15 cellular contexts compared by ENCODE assay signal in genomic region chr14:72439707-72440106, GRCh38.
A peak's percentile ranks its signal among the peaks of the same experiment; 100 is the strongest.
DNase-seq lines count a peak whose midpoint lies in the region; ATAC-seq, FAIRE-seq and TF ChIP-seq lines count a peak whose summit lies in the region.
"Had no signal": no experiment of that assay in that cellular context is flagged by ENCODE, and none has a peak within 500 bp of the region (broad histone marks: within the 10 kb centered on the region; RNA-seq: fewer than 3 reads in every experiment).

No MANE protein-coding gene starts in this region.

- H3K4me1 ChIP-seq in BLaER1 treated with 17β-estradiol and CSF1 and Interleukin-3, amounts not matched to agents 10 nM and 100 nM: peaks cover 28 to 60% (median 46%) of the 10 kb centered on the region in 10 experiments
- H3K4me1 ChIP-seq in left lung: no peaks in the 10 kb centered on the region

- H3K4me2 ChIP-seq in BLaER1 treated with 17β-estradiol and CSF1 and Interleukin-3, amounts not matched to agents 10 nM and 100 nM: peak overlapping the region; percentile 55 to 86 (median 69)

- TF ChIP-seq CTCF in endothelial cell (IDR thresholded peaks at IDR 0.05; ENCODE audit: unreplicated experiment) (no peak), left lung (IDR thresholded peaks at IDR 0.05) (no peak)

- H3K9me3 Mint-ChIP-seq in endothelial cell (ENCODE audit: unreplicated experiment): no peaks in the 10 kb centered on the region
- H3K9me3 Mint-ChIP-seq: activated B cell treated with CpG ODN at 0.5 μM for 24 hours had no signal

- H3K27ac ChIP-seq in BLaER1 treated with 17β-estradiol and CSF1 and Interleukin-3, amounts not matched to agents 10 nM and 100 nM: no peak overlapping the region; a peak in 1 of 22 replicates
- no peak overlapping the region for H3K27ac ChIP-seq in left lung

- H3K27me3 ChIP-seq in BLaER1 treated with 17β-estradiol and CSF1 and Interleukin-3, amounts not matched to agents 10 nM and 100 nM: 0 out of 22 replicates have a peak, but pooled peaks cover 0 to 11% (median 0%) of the 10 kb centered on the region in 11 experiments
- no peaks in the 10 kb centered on the region for H3K27me3 ChIP-seq in left lung

- peak overlapping the region; percentile 8 for H3K27ac Mint-ChIP-seq in endothelial cell (ENCODE audit: unreplicated experiment)
- H3K27ac Mint-ChIP-seq: activated B cell treated with CpG ODN at 0.5 μM for 24 hours had no signal

- H3K36me3 ChIP-seq in BLaER1 treated with 17β-estradiol and CSF1 and Interleukin-3, amounts not matched to agents 10 nM and 100 nM: no peaks in the 10 kb centered on the region
- H3K36me3 ChIP-seq in left lung: no peaks in the 10 kb centered on the region

- no peaks in the 10 kb centered on the region; a peak in 1 of 22 replicates for H4K20me1 ChIP-seq in BLaER1 treated with 17β-estradiol and CSF1 and Interleukin-3, amounts not matched to agents 10 nM and 100 nM

- peaks cover 23% of the 10 kb centered on the region for H3K4me1 Mint-ChIP-seq in endothelial cell (ENCODE audit: unreplicated experiment)

- intact Hi-C loops in left lung (cut with DNase I): no loop called here

- H3K4me3 ChIP-seq in BLaER1 treated with 17β-estradiol and CSF1 and Interleukin-3, amounts not matched to agents 10 nM and 100 nM: peak overlapping the region in 1 of 10 experiments; percentile 5; a peak in 1 of 20 replicates
- no peak overlapping the region for H3K4me3 ChIP-seq in left lung
- H3K4me3 ChIP-seq: lung had no signal

- H3K9me3 ChIP-seq in BLaER1 treated with 17β-estradiol and CSF1 and Interleukin-3, amounts not matched to agents 10 nM and 100 nM (replicated peaks in 1 of 11): no peaks in the 10 kb centered on the region
- H3K9me3 ChIP-seq in left lung: no peaks in the 10 kb centered on the region

- H3K36me3 Mint-ChIP-seq in endothelial cell (ENCODE audit: low read depth, unreplicated experiment): peaks cover 3% of the 10 kb centered on the region

- DNase-seq in GM19239 (ENCODE audit: insufficient read length, low spot score) (peak; percentile 13), SKM-1 (lab: John Stamatoyannopoulos, UW; ENCODE audit: unreplicated experiment) (peak; percentile 4), endothelial cell (ENCODE audit: low spot score) (no peak), left lung (no peak), cortex of kidney (lab: John Stamatoyannopoulos, UW) (no peak), SIG-M5 treated with dmso at 0.1 percent for 504 hours (lab: John Stamatoyannopoulos, UW; ENCODE audit: unreplicated experiment) (no peak)
- DNase-seq: activated B cell treated with CpG ODN at 0.5 μM for 24 hours, C1 segment of cervical spinal cord, GF-D8, NCI-H1417, NCI-H510A had no signal

- ATAC-seq in left lung (no peak), HG02798 (IDR thresholded peaks at IDR 0.05; ENCODE audit: poor library complexity, unreplicated experiment) (no peak)
- ATAC-seq: Right ventricle myocardium inferior had no signal

- no peak for FAIRE-seq in GM19239 (lab: Jason Lieb, UNC)

- H3K4me3 Mint-ChIP-seq in endothelial cell (ENCODE audit: unreplicated experiment): peak overlapping the region; percentile 19
- H3K4me3 Mint-ChIP-seq: activated B cell treated with CpG ODN at 0.5 μM for 24 hours had no signal

- peaks cover 3% of the 10 kb centered on the region for H3K27me3 Mint-ChIP-seq in endothelial cell (ENCODE audit: unreplicated experiment)

- no peak overlapping the region for H3K9ac ChIP-seq in BLaER1 treated with 17β-estradiol and CSF1 and Interleukin-3, amounts not matched to agents 10 nM and 100 nM

Comparison
In these comparisons a context has a peak if more than half of its experiments do, and no peak if none do; other contexts are left out.
1. DNase-seq: peak in GM19239 (single experiment) and SKM-1 (single experiment); none in endothelial cell (single experiment), left lung (0 of 2), cortex of kidney (single experiment) and SIG-M5 treated with dmso at 0.1 percent for 504 hours (single experiment).